Comparison of ENCODE assay signal across 8 cellular contexts in genomic region chr11:61331636-61332035, GRCh38. TPM values are rescaled to one million over a fixed set of nuclear protein-coding genes. Genes with fewer than 3 reads are reported as not detected.
A peak's percentile ranks its signal among the peaks of the same experiment; 100 is the strongest.
DNase-seq lines count a peak whose midpoint lies in the region; ATAC-seq and TF ChIP-seq lines count a peak whose summit lies in the region.

No MANE protein-coding gene starts in this region.

- TF ChIP-seq POLR2A in suprapubic skin (IDR thresholded peaks at IDR 0.05): no peak

- H3K9me3 Mint-ChIP-seq in activated CD4-positive, alpha-beta T cell treated with anti-CD3 and anti-CD28 coated beads, Interleukin-2, amount 10 ng/mL, durations not matched to agents 7 days and 5 days: no peaks in the 10 kb centered on the region

- CTCF ChIA-PET in activated CD4-positive, alpha-beta T cell treated with anti-CD3 and anti-CD28 coated beads, Interleukin-2, amount 10 ng/mL, durations not matched to agents 7 days and 5 days (lab: Charles Lee): interaction anchor here (1.4 kb wide), 1 partner anchor 54 kb away, joined by 5 read pairs; no protein-coding TSS in a partner anchor

- peaks cover 66% of the 10 kb centered on the region for H3K4me1 Mint-ChIP-seq in activated CD4-positive, alpha-beta T cell treated with anti-CD3 and anti-CD28 coated beads, Interleukin-2, amount 10 ng/mL, durations not matched to agents 7 days and 5 days

- POLR2A ChIA-PET in activated CD4-positive, alpha-beta T cell treated with anti-CD3 and anti-CD28 coated beads, Interleukin-2, amount 10 ng/mL, durations not matched to agents 7 days and 5 days (lab: Charles Lee): no interaction called here

- no peak for DNase-seq in activated CD4-positive, alpha-beta T cell treated with anti-CD3 and anti-CD28 coated beads, Interleukin-2, amount 10 ng/mL, durations not matched to agents 7 days and 5 days
- no peak for DNase-seq in activated CD4-positive, alpha-beta T cell treated with anti-CD3 and anti-CD28 coated beads for 4 hours
- DNase-seq in WERI-Rb-1 (no peak), suprapubic skin (ENCODE audit: low spot score in 2 of 2) (no peak), kidney tubule cell (ENCODE audit: low spot score) (no peak), DMS 273 (lab: John Stamatoyannopoulos, UW; ENCODE audit: unreplicated experiment) (no peak)

- H3K4me3 ChIP-seq in WERI-Rb-1 (ENCODE audit: low read depth, low read length): peak overlapping the region; percentile 98
- peak overlapping the region; percentile 79 for H3K4me3 ChIP-seq in iPS-18a (ENCODE audit: low read length)
- H3K4me3 ChIP-seq in suprapubic skin: peak overlapping the region; percentile 98

- ATAC-seq in HG03442 (IDR thresholded peaks at IDR 0.05; ENCODE audit: unreplicated experiment): no peak

- peaks cover 51% of the 10 kb centered on the region for H3K36me3 ChIP-seq in WERI-Rb-1
- peaks cover 35% of the 10 kb centered on the region for H3K36me3 ChIP-seq in iPS-18a (ENCODE audit: control insufficient read depth, low read depth, low read length)
- peaks cover 26% of the 10 kb centered on the region for H3K36me3 ChIP-seq in suprapubic skin

- H3K27me3 ChIP-seq in WERI-Rb-1 (ENCODE audit: insufficient read depth, low read depth, severe bottlenecking) (no peaks in the 10 kb centered on the region), iPS-18a (ENCODE audit: control insufficient read depth, insufficient read depth, low read length) (no peaks in the 10 kb centered on the region), suprapubic skin (no peaks in the 10 kb centered on the region)

- H3K4me1 ChIP-seq in iPS-18a (ENCODE audit: control insufficient read depth, low read depth, low read length): peaks cover 12% of the 10 kb centered on the region
- peaks cover 74% of the 10 kb centered on the region for H3K4me1 ChIP-seq in suprapubic skin

- no peaks in the 10 kb centered on the region for H3K27me3 Mint-ChIP-seq in activated CD4-positive, alpha-beta T cell treated with anti-CD3 and anti-CD28 coated beads, Interleukin-2, amount 10 ng/mL, durations not matched to agents 7 days and 5 days

- H3K27ac ChIP-seq in WERI-Rb-1 (no peak overlapping the region), iPS-18a (ENCODE audit: low read length) (no peak overlapping the region), suprapubic skin (peak overlapping the region; percentile 96)

- peak overlapping the region; percentile 99 for H3K27ac Mint-ChIP-seq in activated CD4-positive, alpha-beta T cell treated with anti-CD3 and anti-CD28 coated beads, Interleukin-2, amount 10 ng/mL, durations not matched to agents 7 days and 5 days

- TF ChIP-seq CTCF in WERI-Rb-1 (IDR thresholded peaks at IDR 0.05; ENCODE audit: low read depth, low read length): no peak
- no peak for TF ChIP-seq CTCF in suprapubic skin (IDR thresholded peaks at IDR 0.05)

- peaks cover 33% of the 10 kb centered on the region for H3K36me3 Mint-ChIP-seq in activated CD4-positive, alpha-beta T cell treated with anti-CD3 and anti-CD28 coated beads, Interleukin-2, amount 10 ng/mL, durations not matched to agents 7 days and 5 days (ENCODE audit: low read depth)

- H3K4me3 Mint-ChIP-seq in activated CD4-positive, alpha-beta T cell treated with anti-CD3 and anti-CD28 coated beads, Interleukin-2, amount 10 ng/mL, durations not matched to agents 7 days and 5 days: peak overlapping the region; percentile 97

- H3K9me3 ChIP-seq in WERI-Rb-1 (ENCODE audit: severe bottlenecking) (no peaks in the 10 kb centered on the region), iPS-18a (ENCODE audit: control insufficient read depth, low read depth, low read length) (no peaks in the 10 kb centered on the region), suprapubic skin (no peaks in the 10 kb centered on the region)

- no peak for TF ChIP-seq EP300 in suprapubic skin (IDR thresholded peaks at IDR 0.05)

- H3K9ac ChIP-seq in iPS-18a (ENCODE audit: low read length): peak overlapping the region; percentile 94

- 61% methylated on average over 6 of the region's 6 CpGs for WGBS in suprapubic skin

RNA-seq across cellular contexts. Expression of gene DDB1, which starts 1.3 kb away (rescaled TPM):
- total RNA-seq in activated CD4-positive, alpha-beta T cell treated with anti-CD3 and anti-CD28 coated beads, Interleukin-2, amount 10 ng/mL, durations not matched to agents 7 days and 5 days: 100 to 1,000 TPM; 207 to 222 TPM
- 100 to 1,000 TPM; 151 to 219 (median 182) TPM for total RNA-seq in suprapubic skin

RNA-seq across cellular contexts. Expression of gene TKFC, which starts 1.4 kb away (rescaled TPM):
- 10 to 100 TPM; 40.0 to 46.9 TPM for total RNA-seq in activated CD4-positive, alpha-beta T cell treated with anti-CD3 and anti-CD28 coated beads, Interleukin-2, amount 10 ng/mL, durations not matched to agents 7 days and 5 days
- total RNA-seq in suprapubic skin: 10 to 100 TPM; 38.6 to 55.3 (median 47.8) TPM

RNA-seq across cellular contexts. Expression of gene CYB561A3, which starts 30.0 kb away (rescaled TPM):
- 10 to 100 TPM; 49.4 to 59.6 TPM for total RNA-seq in activated CD4-positive, alpha-beta T cell treated with anti-CD3 and anti-CD28 coated beads, Interleukin-2, amount 10 ng/mL, durations not matched to agents 7 days and 5 days
- total RNA-seq in suprapubic skin: 100 to 1,000 TPM in 1 of 4 donors, 10 to 100 TPM in 3; 39.9 to 110 (median 79.8) TPM

RNA-seq across cellular contexts. Expression of gene TMEM138, which starts 30.5 kb away (rescaled TPM):
- total RNA-seq in activated CD4-positive, alpha-beta T cell treated with anti-CD3 and anti-CD28 coated beads, Interleukin-2, amount 10 ng/mL, durations not matched to agents 7 days and 5 days: 10 to 100 TPM; 52.0 to 60.4 TPM
- 10 to 100 TPM; 22.3 to 43.5 (median 34.2) TPM for total RNA-seq in suprapubic skin

RNA-seq across cellular contexts. Expression of gene VWCE, which starts 36.5 kb away (rescaled TPM):
- 1 to 10 TPM; 1.6 to 1.7 TPM for total RNA-seq in activated CD4-positive, alpha-beta T cell treated with anti-CD3 and anti-CD28 coated beads, Interleukin-2, amount 10 ng/mL, durations not matched to agents 7 days and 5 days
- total RNA-seq in suprapubic skin: 1 to 10 TPM in 3 of 4 donors, under 1 TPM in 1; 0.26 to 1.7 (median 1.6) TPM
